8 cellular contexts compared by ENCODE assay signal in genomic region chr17:78748048-78748729, GRCh38. TPM values are rescaled to one million over a fixed set of nuclear protein-coding genes. Genes with fewer than 3 reads are reported as not detected.
DNase-seq lines count a peak whose midpoint lies in the region; ATAC-seq and TF ChIP-seq lines count a peak whose summit lies in the region.

No MANE protein-coding gene starts in this region.

- POLR2A ChIA-PET in Caco-2 (lab: Charles Lee), result interaction anchor here (1.3 kb wide), 1 partner anchor 12 kb away, joined by 3 read pairs; no protein-coding TSS in a partner anchor

- 73% methylated on average over 6 of the region's 6 CpGs for WGBS in mammary epithelial cell (ENCODE audit: low coverage, missing lambda C conversion rate)

- dilution Hi-C loops in mammary epithelial cell (cut with HindIII; ENCODE audit: low sequenced_read_pairs), result no loop called here

- H3K4me3 Mint-ChIP-seq in Caco-2 (ENCODE audit: unreplicated experiment), result no peak overlapping the region

- H3K4me1 ChIP-seq in mammary epithelial cell (ENCODE audit: insufficient read depth, low read length) (peaks cover 24% of the 10 kb centered on the region), parathyroid adenoma (peaks cover 21% of the 10 kb centered on the region), Caco-2 (no peaks in the 10 kb centered on the region)

- in situ Hi-C loops in mammary epithelial cell (cut with MboI; ENCODE audit: low sequenced_read_pairs in 2 of 2), result no loop called here

- H4K20me1 ChIP-seq in mammary epithelial cell (ENCODE audit: insufficient read depth, low read length), result no peaks in the 10 kb centered on the region

- no peaks in the 10 kb centered on the region for H3K9me3 Mint-ChIP-seq in Caco-2 (ENCODE audit: unreplicated experiment)

- intact Hi-C loops in mammary epithelial cell (cut with micrococcal nuclease), result no loop called here
- intact Hi-C loops in Caco-2 (cut with micrococcal nuclease; ENCODE audit: unreplicated experiment), result no loop called here

- BruUV-seq in mammary epithelial cell (replicated peaks; lab: Mats Ljungman, UMichigan) (TSS peak; percentile 26), Caco-2 (replicated peaks; lab: Mats Ljungman, UMichigan) (no TSS peak)

- H3K79me2 ChIP-seq in mammary epithelial cell (ENCODE audit: insufficient read depth, low read length) (peaks cover 77% of the 10 kb centered on the region), parathyroid adenoma (peaks cover 22% of the 10 kb centered on the region)

- H3K27me3 Mint-ChIP-seq in Caco-2 (ENCODE audit: insufficient read depth, unreplicated experiment), result no peaks in the 10 kb centered on the region

- peak overlapping the region; percentile 45 for H3K9ac ChIP-seq in mammary epithelial cell (ENCODE audit: insufficient read depth, low read length)
- no peak overlapping the region for H3K9ac ChIP-seq in parathyroid adenoma

- CTCF ChIA-PET in mammary epithelial cell (lab: Charles Lee; ENCODE audit: low non-redundant PET) (no interaction called here), Caco-2 (lab: Charles Lee) (interaction anchor here (0.7 to 1.1 kb wide), 3 partner anchors 11 to 21 kb away, joined by 3 read pairs; no protein-coding TSS in a partner anchor)

- H3K4me2 ChIP-seq in mammary epithelial cell (ENCODE audit: insufficient read depth, low read depth, low read length), result peak overlapping the region; percentile 38
- peak overlapping the region; percentile 37 for H3K4me2 ChIP-seq in parathyroid adenoma (ENCODE audit: low read length)

- ATAC-seq in GM19438 (IDR thresholded peaks at IDR 0.05; ENCODE audit: low read depth, unreplicated experiment), result peak; percentile 52
- peak; percentile 51 for ATAC-seq in HG03457 (IDR thresholded peaks at IDR 0.05; ENCODE audit: unreplicated experiment)

- no peak overlapping the region for H3K4me3 ChIP-seq in mammary epithelial cell (replicated peaks in 1 of 3; ENCODE audit: insufficient read depth in 1 of 3, low read depth in 2 of 3, low read length in 3 of 3)
- H3K4me3 ChIP-seq in parathyroid adenoma (ENCODE audit: low read depth, low read length), result no peak overlapping the region
- no peak overlapping the region for H3K4me3 ChIP-seq in Caco-2 (ENCODE audit: low read depth, low read length)

- H3K36me3 ChIP-seq in mammary epithelial cell (ENCODE audit: insufficient read depth, low read length), result no peaks in the 10 kb centered on the region
- H3K36me3 ChIP-seq in parathyroid adenoma (ENCODE audit: control insufficient read depth, insufficient read depth, low read length), result no peaks in the 10 kb centered on the region
- no peaks in the 10 kb centered on the region for H3K36me3 ChIP-seq in Caco-2 (ENCODE audit: control insufficient read depth, insufficient read depth, low read length)

- no peak overlapping the region for H3K27ac Mint-ChIP-seq in Caco-2 (ENCODE audit: unreplicated experiment)

- H3K27me3 ChIP-seq in mammary epithelial cell (ENCODE audit: insufficient read depth, low read length) (no peaks in the 10 kb centered on the region), parathyroid adenoma (ENCODE audit: control insufficient read depth, insufficient read depth, low read length) (no peaks in the 10 kb centered on the region), Caco-2 (replicated peaks; ENCODE audit: control insufficient read depth, insufficient read depth, low read length) (no peaks in the 10 kb centered on the region)

- DNase-seq in mammary epithelial cell (peak; percentile 49), Caco-2 (no peak), DMS153 (lab: John Stamatoyannopoulos, UW) (no peak), SIG-M5 (lab: John Stamatoyannopoulos, UW) (no peak), germinal center (ENCODE audit: low spot score) (no peak)

- peak overlapping the region; percentile 88 for H3K27ac ChIP-seq in mammary epithelial cell (ENCODE audit: insufficient read depth, low read depth, low read length)
- H3K27ac ChIP-seq in parathyroid adenoma, result peak overlapping the region; percentile 50

- no peaks in the 10 kb centered on the region for H3K36me3 Mint-ChIP-seq in Caco-2 (ENCODE audit: insufficient read depth, unreplicated experiment)

- peaks cover 8% of the 10 kb centered on the region for H3K4me1 Mint-ChIP-seq in Caco-2 (ENCODE audit: low read depth, unreplicated experiment)

- no peak overlapping the region for H2AFZ ChIP-seq in mammary epithelial cell (ENCODE audit: low read depth, low read length)
- peak overlapping the region; percentile 6 for H2AFZ ChIP-seq in parathyroid adenoma

- no peaks in the 10 kb centered on the region for H3K9me3 ChIP-seq in mammary epithelial cell (replicated peaks; ENCODE audit: insufficient read depth, low read length)
- no peaks in the 10 kb centered on the region for H3K9me3 ChIP-seq in parathyroid adenoma (ENCODE audit: control insufficient read depth, low read length)
- H3K9me3 ChIP-seq in Caco-2, result no peaks in the 10 kb centered on the region

- TF ChIP-seq CTCF in mammary epithelial cell (conservative IDR thresholded peaks at IDR 0.05 in 1 of 2, IDR thresholded peaks at IDR 0.05 in 1 of 2; ENCODE audit: extremely low read depth in 1 of 2, insufficient read depth in 1 of 2, low read depth in 1 of 2, low read length in 2 of 2) (no peak), parathyroid adenoma (IDR thresholded peaks at IDR 0.05) (no peak), Caco-2 (IDR thresholded peaks at IDR 0.05; ENCODE audit: insufficient read depth in 1 of 2, low read depth in 1 of 2, low read length in 1 of 2, severe bottlenecking in 1 of 2, unreplicated experiment in 1 of 2) (no peak)

RNA-seq across cellular contexts. Expression of gene CYTH1, which starts 33.9 kb away (rescaled TPM):
- total RNA-seq in mammary epithelial cell, result 10 to 100 TPM; 25.8 to 35.7 TPM
- polyA plus RNA-seq in mammary epithelial cell, result 18.2 TPM
- 10.1 TPM for polyA minus RNA-seq in mammary epithelial cell
- total RNA-seq in Caco-2 (2022), result 26.5 and 29.6 TPM in 2 replicates
